28 cellular contexts compared by ENCODE assay signal in genomic region chr9:74817281-74818181, GRCh38.
"Had no signal": no experiment of that assay in that cellular context is flagged by ENCODE, and none has a peak within 500 bp of the region (broad histone marks: within the 10 kb centered on the region; RNA-seq: fewer than 3 reads in every experiment).

No MANE protein-coding gene starts in this region.

- H3K27me3 ChIP-seq: ascending aorta, breast epithelium, cardiac muscle cell, esophagus squamous epithelium, gastroesophageal sphincter, heart right ventricle had no signal

- H3K9me3 ChIP-seq: ascending aorta, breast epithelium, esophagus squamous epithelium, gastroesophageal sphincter, heart right ventricle had no signal

- H3K4me3 ChIP-seq: ascending aorta, breast epithelium, cardiac muscle cell, esophagus squamous epithelium, gastroesophageal sphincter, heart right ventricle had no signal

- DNase-seq: activated CD4-positive, alpha-beta memory T cell treated with anti-CD3 and anti-CD28 coated beads for 36 hours; activated CD4-positive, alpha-beta T cell treated with anti-CD3 and anti-CD28 coated beads for 36 hours; activated CD4-positive, alpha-beta T cell treated with anti-CD3 and anti-CD28 coated beads, Interleukin-2, amount 10 ng/mL, durations not matched to agents 24 days and 14 days; activated CD4-positive, CD25-positive, alpha-beta regulatory T cell; activated CD4-positive, CD25-positive, alpha-beta regulatory T cell treated with anti-CD3 and anti-CD28 coated beads, Interleukin-2, amount 50 U/mL, for 72 hours; activated CD8-positive, alpha-beta memory T cell treated with anti-CD3 and anti-CD28 coated beads, Interleukin-2, amount 10 ng/mL, durations not matched to agents 7 days and 5 days; activated CD8-positive, alpha-beta memory T cell treated with anti-CD3 and anti-CD28 coated beads, Interleukin-2, amount 50 U/mL, for 4 hours; activated CD8-positive, alpha-beta T cell treated with anti-CD3 and anti-CD28 coated beads, Interleukin-2, amount 10 ng/mL, durations not matched to agents 7 days and 5 days; activated effector memory CD4-positive, alpha-beta T cell treated with anti-CD3 and anti-CD28 coated beads, Interleukin-2, amount 50 U/mL, for 16 hours; activated naive CD4-positive, alpha-beta T cell treated with anti-CD3 and anti-CD28 coated beads for 36 hours; activated naive CD8-positive, alpha-beta T cell treated with anti-CD3 and anti-CD28 coated beads, Interleukin-2, amount 10 ng/mL, durations not matched to agents 7 days and 5 days; activated T-cell treated with anti-CD3 and anti-CD28 coated beads, Interleukin-2, amount 50 U/mL, for 1 hour; activated T-cell treated with anti-CD3 and anti-CD28 coated beads, Interleukin-2, amount 50 U/mL, for 48 hours; cortex of kidney; dermis blood vessel endothelial cell; effector CD8-positive, alpha-beta T cell; esophagus squamous epithelium; foreskin melanocyte; heart right ventricle; T-helper 2 cell had no signal

- H3K4me1 ChIP-seq: ascending aorta, breast epithelium, esophagus squamous epithelium, gastroesophageal sphincter, heart right ventricle had no signal

- FAIRE-seq: endometrium, endothelial cell of umbilical vein had no signal

- H3K27ac ChIP-seq: ascending aorta, breast epithelium, cardiac muscle cell, epithelial cell of prostate, esophagus squamous epithelium, gastroesophageal sphincter, heart right ventricle had no signal

- ATAC-seq: activated CD4-positive, alpha-beta T cell treated with anti-CD3 and anti-CD28 coated beads for 36 hours; activated CD8-positive, alpha-beta memory T cell treated with anti-CD3 and anti-CD28 coated beads, Interleukin-2, amount 10 ng/mL, durations not matched to agents 7 days and 5 days; activated CD8-positive, alpha-beta T cell treated with anti-CD3 and anti-CD28 coated beads, Interleukin-2, amount 10 ng/mL, durations not matched to agents 7 days and 5 days; activated naive CD4-positive, alpha-beta T cell treated with anti-CD3 and anti-CD28 coated beads, Interleukin-2, amount 50 U/mL, for 72 hours; gastroesophageal sphincter; heart right ventricle had no signal

- H3K36me3 ChIP-seq: ascending aorta, breast epithelium, cardiac muscle cell, esophagus squamous epithelium, gastroesophageal sphincter, heart right ventricle had no signal
